In genomic region chr11:119371778-119372182, GRCh38 we compare ENCODE assay signal across 11 cellular contexts. TPM values are rescaled to one million over a fixed set of nuclear protein-coding genes. Genes with fewer than 3 reads are reported as not detected.
DNase-seq lines count a peak whose midpoint lies in the region; ATAC-seq and TF ChIP-seq lines count a peak whose summit lies in the region.
"Had no signal": no experiment of that assay in that cellular context is flagged by ENCODE, and none has a peak within 500 bp of the region (broad histone marks: within the 10 kb centered on the region; RNA-seq: fewer than 3 reads in every experiment).

No MANE protein-coding gene starts in this region.

- H3K27me3 ChIP-seq in DND-41 (ENCODE audit: insufficient read depth, low read length, poor library complexity) (peaks cover 16% of the 10 kb centered on the region), breast epithelium (no peaks in the 10 kb centered on the region)
- H3K27me3 ChIP-seq: SJSA1 had no signal

- H2AFZ ChIP-seq in DND-41 (ENCODE audit: low read depth, low read length): no peak overlapping the region

- no peak overlapping the region for H3K9ac ChIP-seq in DND-41 (ENCODE audit: low read depth, low read length)

- H3K36me3 ChIP-seq in DND-41 (ENCODE audit: insufficient read depth, low read length) (no peaks in the 10 kb centered on the region), breast epithelium (no peaks in the 10 kb centered on the region)
- H3K36me3 ChIP-seq: SJSA1 had no signal

- peak; percentile 26 for TF ChIP-seq CTCF in DND-41 (IDR thresholded peaks at IDR 0.05; ENCODE audit: borderline replicate concordance, extremely low read depth, low read length, poor library complexity, severe bottlenecking)
- TF ChIP-seq CTCF in breast epithelium (IDR thresholded peaks at IDR 0.05): peak in 2 of 3 donors; percentile 24 to 32
- TF ChIP-seq CTCF in nephron progenitor cell (IDR thresholded peaks at IDR 0.05): peak; percentile 6

- peaks cover 91% of the 10 kb centered on the region for H3K4me1 Mint-ChIP-seq in nephron progenitor cell

- no peak overlapping the region for H3K4me2 ChIP-seq in DND-41 (ENCODE audit: insufficient read depth, low read length)

- H3K9me3 ChIP-seq in DND-41 (ENCODE audit: insufficient read depth, low read length, severe bottlenecking) (no peaks in the 10 kb centered on the region), breast epithelium (no peaks in the 10 kb centered on the region)
- H3K9me3 ChIP-seq: SJSA1 had no signal

- intact Hi-C loops in breast epithelium (cut with DNase I; ENCODE audit: low total_unique reads): no loop called here

- H3K27ac ChIP-seq in DND-41 (ENCODE audit: low read length) (no peak overlapping the region), breast epithelium (no peak overlapping the region)
- H3K27ac ChIP-seq: SJSA1 had no signal

- ATAC-seq in DND-41 (ENCODE audit: insufficient read depth, low read depth) (no peak; the same call in 2 of the 3 replicates), HG02623 (IDR thresholded peaks at IDR 0.05; ENCODE audit: unreplicated experiment) (no peak)

- H3K4me1 ChIP-seq in DND-41 (ENCODE audit: insufficient read depth, low read length) (no peaks in the 10 kb centered on the region), breast epithelium (peaks cover 24% of the 10 kb centered on the region in 2 donors)
- H3K4me1 ChIP-seq: SJSA1 had no signal

- peaks cover 14% of the 10 kb centered on the region for H3K27me3 Mint-ChIP-seq in nephron progenitor cell (ENCODE audit: low read depth, poor library complexity)

- no peaks in the 10 kb centered on the region for H3K9me3 Mint-ChIP-seq in nephron progenitor cell

- H3K36me3 Mint-ChIP-seq in nephron progenitor cell (ENCODE audit: low read depth): no peaks in the 10 kb centered on the region

- H3K4me3 Mint-ChIP-seq in nephron progenitor cell: no peak overlapping the region

- DNase-seq in DND-41: no peak
- DNase-seq in NCI-H1092 treated with DMSO at 0.1 percent for 48 hours (lab: John Stamatoyannopoulos, UW): peak; percentile 75
- DNase-seq in breast epithelium (ENCODE audit: low spot score in 2 of 2): peak in 1 of 2 donors; percentile 50
- no peak for DNase-seq in nephron progenitor cell
- DNase-seq in activated CD4-positive, CD25-positive, alpha-beta regulatory T cell treated with anti-CD3 and anti-CD28 coated beads, Interleukin-2, amount 50 U/mL, for 72 hours: no peak
- DNase-seq in NCI-H128 (lab: John Stamatoyannopoulos, UW; ENCODE audit: unreplicated experiment): no peak
- DNase-seq in mucosa of gallbladder (ENCODE audit: low spot score): no peak
- DNase-seq: cerebellar nuclear complex had no signal

- no peaks in the 10 kb centered on the region for H4K20me1 ChIP-seq in DND-41 (ENCODE audit: insufficient read depth, low read length)

- H3K79me2 ChIP-seq in DND-41 (ENCODE audit: insufficient read depth, low read length): no peaks in the 10 kb centered on the region

- H3K4me3 ChIP-seq in DND-41 (ENCODE audit: low read depth in 1 of 2, low read length in 2 of 2): no peak overlapping the region
- H3K4me3 ChIP-seq in breast epithelium: no peak overlapping the region
- H3K4me3 ChIP-seq: SJSA1 had no signal

- TF ChIP-seq POLR2A in breast epithelium (IDR thresholded peaks at IDR 0.05): no peak

- no peak overlapping the region for H3K27ac Mint-ChIP-seq in nephron progenitor cell

RNA-seq across cellular contexts. Expression of gene USP2, which starts 9.7 kb away (rescaled TPM):
- total RNA-seq in breast epithelium: 1 to 10 TPM in 2 of 3 donors, under 1 TPM in 1; 0.48 to 3.8 (median 2.0) TPM
- total RNA-seq in mucosa of gallbladder: 7.3 TPM

RNA-seq across cellular contexts. Expression of gene MFRP, which starts 25.3 kb away (rescaled TPM):
- total RNA-seq in breast epithelium (under 1 TPM in 1 of 3 donors, not detected in 2; 0.16 TPM), mucosa of gallbladder (not detected)
- total RNA-seq: pulmonary artery endothelial cell, SJSA1 had no signal

RNA-seq across cellular contexts. Expression of gene C1QTNF5, which starts 31.1 kb away (rescaled TPM):
- total RNA-seq in breast epithelium (10 to 100 TPM; 14.3 to 55.0 (median 38.0) TPM), mucosa of gallbladder (32.9 TPM)

RNA-seq across cellular contexts. Expression of gene RNF26, which starts 37.5 kb away (rescaled TPM):
- 10 to 100 TPM in 1 of 3 donors, 1 to 10 TPM in 2; 8.8 to 11.2 (median 9.7) TPM for total RNA-seq in breast epithelium
- 36.4 TPM for total RNA-seq in mucosa of gallbladder

RNA-seq across cellular contexts. Expression of gene THY1, which starts 51.2 kb away (rescaled TPM):
- total RNA-seq in breast epithelium (10 to 100 TPM in 2 of 3 donors, 1 to 10 TPM in 1; 8.5 to 26.3 (median 23.8) TPM), mucosa of gallbladder (17.8 TPM)
- total RNA-seq: pulmonary artery endothelial cell had no signal
